8 cellular contexts compared by ENCODE assay signal in the genomic region with DNA sequence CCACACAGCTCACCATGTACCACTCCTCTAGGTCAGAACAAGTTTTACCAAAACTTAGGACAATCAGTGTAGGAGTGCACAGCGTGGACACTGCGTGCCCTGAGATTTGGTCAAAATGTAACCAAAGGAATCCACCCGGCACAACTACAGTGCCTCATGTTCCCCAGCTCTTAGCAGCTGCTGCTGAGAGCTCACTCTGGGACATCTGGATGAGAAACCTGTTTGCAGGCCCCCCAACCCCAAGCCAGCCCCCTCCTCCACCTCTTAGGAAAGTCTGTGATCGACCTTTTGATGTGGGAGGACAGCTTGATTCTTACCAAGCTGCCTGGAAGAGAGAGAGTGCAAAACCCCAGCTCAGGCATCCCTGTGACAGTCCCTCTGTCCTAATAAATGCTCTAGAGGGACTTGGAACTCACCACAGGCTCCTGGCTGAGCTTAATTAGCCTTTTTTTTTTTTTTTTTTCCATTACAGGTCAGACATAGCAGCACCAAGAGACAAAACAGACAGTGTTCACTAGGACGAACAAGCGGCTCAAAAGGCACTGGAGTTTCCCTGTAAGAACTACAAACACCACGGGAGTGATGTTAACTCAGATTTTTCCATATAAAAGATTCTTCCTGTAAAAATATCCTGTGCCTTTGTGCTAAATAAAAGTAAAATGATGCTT.
DNase-seq lines count a peak whose midpoint lies in the region; ATAC-seq and TF ChIP-seq lines count a peak whose summit lies in the region.

No MANE protein-coding gene starts in this region.

- H3K27me3 ChIP-seq in SK-N-SH (ENCODE audit: insufficient read depth) = no peaks in the 10 kb centered on the region
- no peaks in the 10 kb centered on the region for H3K27me3 ChIP-seq in gastroesophageal sphincter
- H3K27me3 ChIP-seq in ovary = no peaks in the 10 kb centered on the region

- H4K20me1 ChIP-seq in SK-N-SH (ENCODE audit: insufficient read depth) = 0 out of 2 replicates have a peak, but pooled peaks cover 3% of the 10 kb centered on the region

- H3F3A ChIP-seq in SK-N-SH (replicated peaks; ENCODE audit: insufficient read depth) = peaks cover 27% of the 10 kb centered on the region

- TF ChIP-seq CTCF in SK-N-SH (IDR thresholded peaks at IDR 0.05) (no peak), gastroesophageal sphincter (IDR thresholded peaks at IDR 0.05) (no peak), ovary (IDR thresholded peaks at IDR 0.05) (no peak)

- peaks cover 46 to 51% of the 10 kb centered on the region in 2 experiments for H3K4me1 ChIP-seq in SK-N-SH (ENCODE audit: control insufficient read depth in 1 of 2, insufficient read depth in 2 of 2, low read depth in 1 of 2, low read length in 1 of 2)
- peaks cover 6 to 80% (median 36%) of the 10 kb centered on the region in 3 donors for H3K4me1 ChIP-seq in gastroesophageal sphincter
- H3K4me1 ChIP-seq in ovary (ENCODE audit: insufficient read depth) = peaks cover 30% of the 10 kb centered on the region

- DNase-seq in COLO829 (ENCODE audit: low spot score) = peak; percentile 48
- peak; percentile 66 for DNase-seq in SK-N-SH
- DNase-seq in ovary = no peak
- DNase-seq in ACHN = no peak
- no peak for DNase-seq in ecto neural progenitor cell (ENCODE audit: low spot score)

- H3K9me2 ChIP-seq in SK-N-SH = no peaks in the 10 kb centered on the region

- no peaks in the 10 kb centered on the region for H3K9me3 ChIP-seq in SK-N-SH
- no peaks in the 10 kb centered on the region for H3K9me3 ChIP-seq in gastroesophageal sphincter
- H3K9me3 ChIP-seq in ovary = no peaks in the 10 kb centered on the region

- peak overlapping the region; percentile 81 to 91 for H3K27ac ChIP-seq in SK-N-SH (ENCODE audit: low read depth in 2 of 2, low read length in 1 of 2)
- H3K27ac ChIP-seq in gastroesophageal sphincter = peak overlapping the region; percentile 91 to 99 (median 96)
- H3K27ac ChIP-seq in ovary = peak overlapping the region; percentile 73 to 86

- intact Hi-C loops in ovary (cut with DNase I) = loop anchor here (5.0 to 10.0 kb wide), 9 partner anchors 63 to 417 kb away; partner anchors contain the start of genes RPL27A (in 1 of the 4), TMEM9B (in 1 of the 4) and TRIM66 (in 1 of the 4)

- TF ChIP-seq EP300 in SK-N-SH (IDR thresholded peaks at IDR 0.05; ENCODE audit: borderline replicate concordance in 1 of 2, low read depth in 1 of 2, low read length in 1 of 2) = no peak
- TF ChIP-seq EP300 in gastroesophageal sphincter (IDR thresholded peaks at IDR 0.05) = no peak
- no peak for TF ChIP-seq EP300 in ovary (IDR thresholded peaks at IDR 0.05)

- CTCF ChIA-PET in SK-N-SH (lab: Yijun Ruan, JAX) = interaction anchor here (0.9 to 3.3 kb wide), 10 partner anchors 8 to 328 kb away, joined by 3 to 7 read pairs (median 4); partner anchors contain the start of gene TRIM66

- ATAC-seq in gastroesophageal sphincter (no peak), HG03135 (IDR thresholded peaks at IDR 0.05; ENCODE audit: unreplicated experiment) (no peak), HG03439 (IDR thresholded peaks at IDR 0.05; ENCODE audit: unreplicated experiment) (no peak)

- TF ChIP-seq POLR2A in gastroesophageal sphincter (IDR thresholded peaks at IDR 0.05) (no peak), ovary (IDR thresholded peaks at IDR 0.05) (no peak)

- H3K4me2 ChIP-seq in SK-N-SH = peak overlapping the region; percentile 85

- 67% methylated on average over 6 of the region's 7 CpGs for WGBS in SK-N-SH (ENCODE audit: low lambda C conversion rate)
- WGBS in gastroesophageal sphincter (ENCODE audit: low coverage in 1 of 2), 2 donors = 0 to 10% methylated on average over 4 to 6 of the region's 7 CpGs
- 7 to 13% (median 7%) methylated on average over 7 of the region's 7 CpGs for WGBS in ovary, 3 donors

- TF ChIP-seq RAD21 in SK-N-SH (IDR thresholded peaks at IDR 0.05; ENCODE audit: low read length) = peak; percentile 19; the same call in 1 of the 2 replicates

- peak overlapping the region; percentile 68 for H3K9ac ChIP-seq in SK-N-SH

- H3K4me3 ChIP-seq in SK-N-SH (ENCODE audit: low read depth in 2 of 2, low read length in 1 of 2) = peak overlapping the region; percentile 53 to 61
- peak overlapping the region; percentile 71 to 97 for H3K4me3 ChIP-seq in gastroesophageal sphincter
- H3K4me3 ChIP-seq in ovary = peak overlapping the region; percentile 76

- no peak overlapping the region for H2AFZ ChIP-seq in SK-N-SH (ENCODE audit: low read depth)

- in situ Hi-C loops in ACHN (cut with HindIII; ENCODE audit: low pct_ligation_motif_present, low pct_unique_long_range_greater_than_20kb, low sequenced_read_pairs) = no loop called here

- H3K36me3 ChIP-seq in SK-N-SH (replicated peaks in 1 of 2; ENCODE audit: control insufficient read depth in 1 of 2, insufficient read depth in 2 of 2, low read length in 1 of 2) (peaks cover 4 to 5% of the 10 kb centered on the region in 2 experiments), gastroesophageal sphincter (no peaks in the 10 kb centered on the region), ovary (no peaks in the 10 kb centered on the region)

- POLR2A ChIA-PET in SK-N-SH (lab: Yijun Ruan, JAX) = interaction anchor here (1.0 to 2.7 kb wide), 5 partner anchors 14 to 127 kb away, joined by 3 to 37 read pairs (median 5); partner anchors contain the start of genes RPL27A and TRIM66

- peaks cover 74% of the 10 kb centered on the region for H3K79me2 ChIP-seq in SK-N-SH (ENCODE audit: insufficient read depth)

TF ChIP-seq in SK-N-SH, 30 proteins besides CTCF, POLR2A, EP300 and RAD21:
- TF ChIP-seq TAF1 (IDR thresholded peaks at IDR 0.05; ENCODE audit: borderline replicate concordance, low read depth, low read length) = no peak
- TF ChIP-seq MXI1 (IDR thresholded peaks at IDR 0.05; ENCODE audit: low read depth, low read length) = 0 out of 2 replicates have a peak, but pooled peaks have one; percentile 11
- no peak for TF ChIP-seq RFX5 (IDR thresholded peaks at IDR 0.05; ENCODE audit: low read length)
- TF ChIP-seq, protein P1, sequence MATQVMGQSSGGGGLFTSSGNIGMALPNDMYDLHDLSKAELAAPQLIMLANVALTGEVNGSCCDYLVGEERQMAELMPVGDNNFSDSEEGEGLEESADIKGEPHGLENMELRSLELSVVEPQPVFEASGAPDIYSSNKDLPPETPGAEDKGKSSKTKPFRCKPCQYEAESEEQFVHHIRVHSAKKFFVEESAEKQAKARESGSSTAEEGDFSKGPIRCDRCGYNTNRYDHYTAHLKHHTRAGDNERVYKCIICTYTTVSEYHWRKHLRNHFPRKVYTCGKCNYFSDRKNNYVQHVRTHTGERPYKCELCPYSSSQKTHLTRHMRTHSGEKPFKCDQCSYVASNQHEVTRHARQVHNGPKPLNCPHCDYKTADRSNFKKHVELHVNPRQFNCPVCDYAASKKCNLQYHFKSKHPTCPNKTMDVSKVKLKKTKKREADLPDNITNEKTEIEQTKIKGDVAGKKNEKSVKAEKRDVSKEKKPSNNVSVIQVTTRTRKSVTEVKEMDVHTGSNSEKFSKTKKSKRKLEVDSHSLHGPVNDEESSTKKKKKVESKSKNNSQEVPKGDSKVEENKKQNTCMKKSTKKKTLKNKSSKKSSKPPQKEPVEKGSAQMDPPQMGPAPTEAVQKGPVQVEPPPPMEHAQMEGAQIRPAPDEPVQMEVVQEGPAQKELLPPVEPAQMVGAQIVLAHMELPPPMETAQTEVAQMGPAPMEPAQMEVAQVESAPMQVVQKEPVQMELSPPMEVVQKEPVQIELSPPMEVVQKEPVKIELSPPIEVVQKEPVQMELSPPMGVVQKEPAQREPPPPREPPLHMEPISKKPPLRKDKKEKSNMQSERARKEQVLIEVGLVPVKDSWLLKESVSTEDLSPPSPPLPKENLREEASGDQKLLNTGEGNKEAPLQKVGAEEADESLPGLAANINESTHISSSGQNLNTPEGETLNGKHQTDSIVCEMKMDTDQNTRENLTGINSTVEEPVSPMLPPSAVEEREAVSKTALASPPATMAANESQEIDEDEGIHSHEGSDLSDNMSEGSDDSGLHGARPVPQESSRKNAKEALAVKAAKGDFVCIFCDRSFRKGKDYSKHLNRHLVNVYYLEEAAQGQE (IDR thresholded peaks at IDR 0.05; ENCODE audit: low read depth, low read length) = no peak
- TF ChIP-seq POLR2AphosphoS5 (IDR thresholded peaks at IDR 0.05; ENCODE audit: low read depth, low read length) = no peak
- TF ChIP-seq RXRA (IDR thresholded peaks at IDR 0.05; ENCODE audit: borderline replicate concordance, low read depth) = no peak

Comparison
In these comparisons a context has a peak if more than half of its experiments do, and no peak if none do; other contexts are left out.
1. DNase-seq: peak in COLO829 (single experiment) and SK-N-SH (single experiment); none in ovary (0 of 5), ACHN (single experiment) and ecto neural progenitor cell (single experiment).
2. Peak in every context shown above with its lines, with median percentiles within 50 percentile points of each other: H3K27ac ChIP-seq and H3K4me3 ChIP-seq.